31 cellular contexts compared by ENCODE assay signal in the genomic region with DNA sequence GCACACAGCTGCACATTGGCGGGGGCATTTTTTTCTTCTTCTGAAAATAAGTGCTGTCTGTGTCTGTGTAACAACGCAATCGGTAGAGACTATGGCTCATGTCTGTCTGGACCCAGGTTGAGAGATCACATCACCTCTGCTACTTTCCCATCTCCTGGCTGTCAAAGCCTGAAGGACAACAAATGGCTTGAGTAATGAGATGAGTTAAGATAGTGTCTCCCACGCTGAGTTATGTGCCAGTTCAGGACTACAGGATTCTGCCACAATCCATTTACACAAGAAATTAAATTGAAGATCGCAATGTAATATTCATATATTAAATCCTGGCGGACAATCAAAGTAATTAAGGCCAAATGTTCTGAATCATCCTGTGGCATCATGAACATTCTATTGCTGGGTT. TPM values are rescaled to one million over a fixed set of nuclear protein-coding genes. Genes with fewer than 3 reads are reported as not detected.
"Had no signal": no experiment of that assay in that cellular context is flagged by ENCODE, and none has a peak within 500 bp of the region (broad histone marks: within the 10 kb centered on the region; RNA-seq: fewer than 3 reads in every experiment).

No MANE protein-coding gene starts in this region.

- H3K4me3 ChIP-seq: coronary artery, esophagus squamous epithelium, gastrocnemius medialis, heart right ventricle, left lung, lower lobe of right lung, mucosa of descending colon had no signal

- H3K36me3 ChIP-seq: esophagus squamous epithelium, gastrocnemius medialis, heart right ventricle, left lung, lower lobe of right lung had no signal

- H3K4me1 ChIP-seq: esophagus squamous epithelium, gastrocnemius medialis, heart right ventricle, left lung, lower lobe of right lung had no signal

- DNase-seq: dermis blood vessel endothelial cell; effector CD8-positive, alpha-beta T cell; effector memory CD8-positive, alpha-beta T cell; endodermal cell; erythroblast; esophagus squamous epithelium; foreskin fibroblast; foreskin melanocyte; gastrocnemius medialis; glutamatergic neuron; head of caudate nucleus; heart right ventricle; hippocampal formation; left cardiac atrium; left lung; left ventricle myocardium superior; lower lobe of right lung; mesenchymal stem cell; mucosa of descending colon; naive B cell had no signal

- H3K9me3 ChIP-seq: esophagus squamous epithelium, gastrocnemius medialis, heart right ventricle, left lung, lower lobe of right lung, mucosa of descending colon had no signal

- H3K27me3 ChIP-seq: esophagus squamous epithelium had no signal

- H3K27ac ChIP-seq: coronary artery, epithelial cell of prostate, esophagus squamous epithelium, gastrocnemius medialis, heart right ventricle, left lung, lower lobe of right lung had no signal

RNA-seq across cellular contexts. Expression of a gene that starts 16.5 kb away (rescaled TPM):
- total RNA-seq: dermis blood vessel endothelial cell, esophagus mucosa, esophagus squamous epithelium, glomerular endothelial cell, heart right ventricle, kidney epithelial cell, left lung, left ventricle myocardium superior, lower leg skin, lower lobe of right lung, lung microvascular endothelial cell, mesenteric fat pad, mesothelial cell of epicardium, myocyte had no signal
- polyA plus RNA-seq: heart right ventricle, keratinocyte had no signal
